Comparison of ENCODE assay signal across 17 cellular contexts in genomic region chr10:30702860-30703259, GRCh38.
DNase-seq lines count a peak whose midpoint lies in the region; ATAC-seq, FAIRE-seq and TF ChIP-seq lines count a peak whose summit lies in the region.
"Had no signal": no experiment of that assay in that cellular context is flagged by ENCODE, and none has a peak within 500 bp of the region (broad histone marks: within the 10 kb centered on the region; RNA-seq: fewer than 3 reads in every experiment).

No MANE protein-coding gene starts in this region.

- CTCF ChIA-PET in activated naive CD4-positive, alpha-beta T cell treated with anti-CD3 and anti-CD28 coated beads, Interleukin-2, amount 10 ng/mL, durations not matched to agents 7 days and 5 days (lab: Charles Lee) = interaction anchor here (1.6 to 5.7 kb wide), 2 partner anchors 16 to 19 kb away, joined by 3 to 41 read pairs; no protein-coding TSS in a partner anchor
- CTCF ChIA-PET in K562 (lab: Yijun Ruan, JAX; ENCODE audit: low intra/inter-chr PET ratio) = no interaction called here

- peaks cover 14% of the 10 kb centered on the region for H3K36me3 Mint-ChIP-seq in activated naive CD4-positive, alpha-beta T cell treated with anti-CD3 and anti-CD28 coated beads, Interleukin-2, amount 10 ng/mL, durations not matched to agents 7 days and 5 days
- H3K36me3 Mint-ChIP-seq in T-helper 2 cell treated with Interferon-gamma antibody and Interleukin-4, amounts not matched to agents 5 μg/mL and 100 μg/mL, for 36 hours (ENCODE audit: low read depth) = peaks cover 15% of the 10 kb centered on the region

- ATAC-seq in K562 = no peak

- no peak for DNase-seq in activated naive CD4-positive, alpha-beta T cell treated with anti-CD3 and anti-CD28 coated beads, Interleukin-2, amount 10 ng/mL, durations not matched to agents 7 days and 5 days
- DNase-seq in activated naive CD4-positive, alpha-beta T cell (lab: John Stamatoyannopoulos, UW) = no peak
- no peak for DNase-seq in T-helper 2 cell treated with Interferon-gamma antibody and Interleukin-4, amounts not matched to agents 5 μg/mL and 100 μg/mL, for 36 hours (ENCODE audit: low spot score)
- no peak for DNase-seq in K562 (ENCODE audit: extremely low read depth in 1 of 4, low spot score in 3 of 4)
- no peak for DNase-seq in NCI-H226
- no peak for DNase-seq in WERI-Rb-1
- DNase-seq in NOMO-1 (lab: John Stamatoyannopoulos, UW; ENCODE audit: unreplicated experiment in 2 of 2) = no peak
- DNase-seq in sigmoid colon = no peak
- DNase-seq: Caco-2, glutamatergic neuron, GM23248, NCI-H1694, SHP77 treated with DMSO at 0.1 percent for 48 hours, stomach had no signal

- no peak for TF ChIP-seq POLR2A in K562 (conservative IDR thresholded peaks at IDR 0.05)
- TF ChIP-seq POLR2A in sigmoid colon (IDR thresholded peaks at IDR 0.05) = no peak

- peak overlapping the region; percentile 98 for H3K27ac Mint-ChIP-seq in activated naive CD4-positive, alpha-beta T cell treated with anti-CD3 and anti-CD28 coated beads, Interleukin-2, amount 10 ng/mL, durations not matched to agents 7 days and 5 days
- peak overlapping the region; percentile 99 for H3K27ac Mint-ChIP-seq in T-helper 2 cell treated with Interferon-gamma antibody and Interleukin-4, amounts not matched to agents 5 μg/mL and 100 μg/mL, for 36 hours

- BruUV-seq in K562 (replicated peaks; lab: Mats Ljungman, UMichigan) = no TSS peak

- H3K9ac ChIP-seq in K562 (ENCODE audit: insufficient read depth in 1 of 2, low read depth in 2 of 2, low read length in 2 of 2) = no peak overlapping the region
- H3K9ac ChIP-seq: GM23248 had no signal

- no peak overlapping the region for H3K4me2 ChIP-seq in K562 (ENCODE audit: insufficient read depth, low read length)

- H3K79me2 ChIP-seq in K562 (ENCODE audit: control insufficient read depth, insufficient read depth, low read length) = no peaks in the 10 kb centered on the region

- intact Hi-C loops in K562 (cut with micrococcal nuclease) (no loop called here), sigmoid colon (cut with DNase I) (no loop called here)

- no peak for TF ChIP-seq RAD21 in K562 (CRISPR knock-in tag; conservative IDR thresholded peaks at IDR 0.05 in 1 of 2, IDR thresholded peaks at IDR 0.05 in 1 of 2)

- WGBS in K562 (ENCODE audit: insufficient coverage, low coverage, missing lambda C conversion rate) = 0% methylated on average over 5 of the region's 5 CpGs
- WGBS in sigmoid colon, 2 donors = 67 to 71% methylated on average over 5 of the region's 5 CpGs

- POLR2A ChIA-PET in K562 (lab: Yijun Ruan, JAX) = interaction anchor here (0.7 kb wide), 1 partner anchor 67 kb away, joined by 4 read pairs; no protein-coding TSS in a partner anchor

- H3K9me3 Mint-ChIP-seq in activated naive CD4-positive, alpha-beta T cell treated with anti-CD3 and anti-CD28 coated beads, Interleukin-2, amount 10 ng/mL, durations not matched to agents 7 days and 5 days = peaks cover under 1% of the 10 kb centered on the region
- H3K9me3 Mint-ChIP-seq in T-helper 2 cell treated with Interferon-gamma antibody and Interleukin-4, amounts not matched to agents 5 μg/mL and 100 μg/mL, for 36 hours = no peaks in the 10 kb centered on the region

- H3K4me1 Mint-ChIP-seq in activated naive CD4-positive, alpha-beta T cell treated with anti-CD3 and anti-CD28 coated beads, Interleukin-2, amount 10 ng/mL, durations not matched to agents 7 days and 5 days = peaks cover 86% of the 10 kb centered on the region
- peaks cover 72% of the 10 kb centered on the region for H3K4me1 Mint-ChIP-seq in T-helper 2 cell treated with Interferon-gamma antibody and Interleukin-4, amounts not matched to agents 5 μg/mL and 100 μg/mL, for 36 hours (ENCODE audit: low read depth)

- H3K27me3 Mint-ChIP-seq in activated naive CD4-positive, alpha-beta T cell treated with anti-CD3 and anti-CD28 coated beads, Interleukin-2, amount 10 ng/mL, durations not matched to agents 7 days and 5 days = no peaks in the 10 kb centered on the region
- no peaks in the 10 kb centered on the region for H3K27me3 Mint-ChIP-seq in T-helper 2 cell treated with Interferon-gamma antibody and Interleukin-4, amounts not matched to agents 5 μg/mL and 100 μg/mL, for 36 hours (ENCODE audit: low read depth)

- H2AFZ ChIP-seq in K562 (ENCODE audit: low read depth, low read length) = no peak overlapping the region

- no peaks in the 10 kb centered on the region for H3K9me3 ChIP-seq in K562 (replicated peaks; ENCODE audit: control insufficient read depth, insufficient read depth, low read depth, low read length)
- H3K9me3 ChIP-seq in WERI-Rb-1 (ENCODE audit: severe bottlenecking) = no peaks in the 10 kb centered on the region
- H3K9me3 ChIP-seq in sigmoid colon = no peaks in the 10 kb centered on the region
- H3K9me3 ChIP-seq: Caco-2, esophagus muscularis mucosa, stomach had no signal

- in situ Hi-C loops in K562 (cut with MboI) = no loop called here

- FAIRE-seq in K562 (lab: Jason Lieb, UNC) = no peak
- FAIRE-seq: bronchial epithelial cell, urothelium cell line had no signal

- H3K27me3 ChIP-seq in K562 (ENCODE audit: control insufficient read depth in 2 of 2, insufficient read depth in 2 of 2, low read length in 2 of 2) = peaks cover 23 to 45% of the 10 kb centered on the region in 2 experiments
- no peaks in the 10 kb centered on the region for H3K27me3 ChIP-seq in WERI-Rb-1 (ENCODE audit: insufficient read depth, low read depth, severe bottlenecking)
- H3K27me3 ChIP-seq in sigmoid colon = no peaks in the 10 kb centered on the region
- H3K27me3 ChIP-seq: esophagus muscularis mucosa had no signal

- TF ChIP-seq EP300 in K562 (IDR thresholded peaks at IDR 0.05; ENCODE audit: low read length) (no peak), sigmoid colon (IDR thresholded peaks at IDR 0.05) (no peak)

- TF ChIP-seq CTCF in K562 (IDR thresholded peaks at IDR 0.05 in 2 of 3, conservative IDR thresholded peaks at IDR 0.05 in 1 of 3; ENCODE audit: insufficient read depth in 2 of 3, low read depth in 1 of 3, low read length in 3 of 3) (no peak), WERI-Rb-1 (IDR thresholded peaks at IDR 0.05; ENCODE audit: low read depth, low read length) (no peak), sigmoid colon (IDR thresholded peaks at IDR 0.05) (no peak)

- no peaks in the 10 kb centered on the region; a peak in 1 of 5 replicates for H3K4me1 ChIP-seq in K562 (replicated peaks in 1 of 2; ENCODE audit: control insufficient read depth in 2 of 2, insufficient read depth in 2 of 2, low read length in 2 of 2)
- peaks cover 0 to 26% (median 18%) of the 10 kb centered on the region in 4 donors for H3K4me1 ChIP-seq in sigmoid colon
- H3K4me1 ChIP-seq: Caco-2 had no signal

- H3K4me3 Mint-ChIP-seq in activated naive CD4-positive, alpha-beta T cell treated with anti-CD3 and anti-CD28 coated beads, Interleukin-2, amount 10 ng/mL, durations not matched to agents 7 days and 5 days = peak overlapping the region; percentile 70
- H3K4me3 Mint-ChIP-seq in T-helper 2 cell treated with Interferon-gamma antibody and Interleukin-4, amounts not matched to agents 5 μg/mL and 100 μg/mL, for 36 hours = peak overlapping the region; percentile 91

- H3K9me1 ChIP-seq in K562 (ENCODE audit: control insufficient read depth, insufficient read depth, low read length) = no peaks in the 10 kb centered on the region

- no peaks in the 10 kb centered on the region for H4K20me1 ChIP-seq in K562 (replicated peaks; ENCODE audit: control insufficient read depth, insufficient read depth, low read length)

- H3K27ac ChIP-seq in K562 (ENCODE audit: extremely low read depth, low read depth, low read length) (no peak overlapping the region), WERI-Rb-1 (no peak overlapping the region), sigmoid colon (no peak overlapping the region)
- H3K27ac ChIP-seq: esophagus muscularis mucosa, GM23248 had no signal

- H3K4me3 ChIP-seq in K562 = no peak overlapping the region
- no peak overlapping the region for H3K4me3 ChIP-seq in WERI-Rb-1 (ENCODE audit: low read depth, low read length)
- no peak overlapping the region for H3K4me3 ChIP-seq in sigmoid colon
- H3K4me3 ChIP-seq: esophagus muscularis mucosa, GM23248, stomach had no signal

- H3K36me3 ChIP-seq in K562 (ENCODE audit: control insufficient read depth, insufficient read depth, low read length) (no peaks in the 10 kb centered on the region), WERI-Rb-1 (no peaks in the 10 kb centered on the region), sigmoid colon (no peaks in the 10 kb centered on the region)
- H3K36me3 ChIP-seq: esophagus muscularis mucosa, stomach had no signal

TF ChIP-seq in K562, 482 proteins besides CTCF, POLR2A, EP300 and RAD21:
- no peak for TF ChIP-seq GTF2F1 (IDR thresholded peaks at IDR 0.05; ENCODE audit: low read depth, low read length)
- TF ChIP-seq POLR2B (IDR thresholded peaks at IDR 0.05; ENCODE audit: low read depth, partially characterized antibody) = no peak
- no peak for TF ChIP-seq KAT8 (IDR thresholded peaks at IDR 0.05; ENCODE audit: low read depth)
- TF ChIP-seq CEBPG (CRISPR knock-in tag; IDR thresholded peaks at IDR 0.05) = no peak
- 0 out of 4 replicates have a peak, but pooled peaks of 1 of the 2 experiments have one; percentile 8 for TF ChIP-seq CEBPG (tag; conservative IDR thresholded peaks at IDR 0.05 in 1 of 2, IDR thresholded peaks at IDR 0.05 in 1 of 2)
- TF ChIP-seq SAP30 (IDR thresholded peaks at IDR 0.05; ENCODE audit: borderline replicate concordance, insufficient read depth, low read depth, low read length, poor library complexity, severe bottlenecking) = no peak
- TF ChIP-seq EGR1 (conservative IDR thresholded peaks at IDR 0.05) = no peak
- TF ChIP-seq CEBPB (tag; IDR thresholded peaks at IDR 0.05) = peak; percentile 65
